In the genomic region with DNA sequence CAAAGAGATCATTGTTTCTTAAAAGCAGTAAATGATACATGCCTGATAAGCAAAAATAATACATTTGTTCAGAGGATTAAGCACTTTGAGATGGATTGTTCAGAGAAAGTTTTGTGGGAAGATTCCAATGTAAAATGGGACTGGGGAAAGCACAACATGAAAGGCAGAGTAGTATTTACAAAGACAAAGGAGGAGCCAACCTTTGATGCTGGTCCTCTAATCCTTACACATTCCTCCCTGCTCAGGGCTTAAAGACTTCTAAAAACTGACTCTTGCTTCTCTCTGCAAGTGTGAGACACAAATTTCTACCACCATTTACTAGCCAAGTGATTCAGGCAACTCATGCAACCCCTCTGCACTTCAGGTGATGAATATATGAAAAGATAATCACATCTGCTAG, we compare ENCODE assay signal across 22 cellular contexts. TPM values are rescaled to one million over a fixed set of nuclear protein-coding genes. Genes with fewer than 3 reads are reported as not detected.
A peak's percentile ranks its signal among the peaks of the same experiment; 100 is the strongest.
DNase-seq lines count a peak whose midpoint lies in the region; ATAC-seq and TF ChIP-seq lines count a peak whose summit lies in the region.
"Had no signal": no experiment of that assay in that cellular context is flagged by ENCODE, and none has a peak within 500 bp of the region (broad histone marks: within the 10 kb centered on the region; RNA-seq: fewer than 3 reads in every experiment).

No MANE protein-coding gene starts in this region.

- H3K4me3 ChIP-seq in HUES48 (ENCODE audit: low read depth, low read length) (0 out of 2 replicates have a peak overlapping the region, but pooled peaks have one; percentile 6), coronary artery (no peak overlapping the region)
- H3K4me3 ChIP-seq: BLaER1, HAP-1 had no signal

- ATAC-seq in WTC11, result peak; percentile 46
- ATAC-seq in stimulated activated naive B cell treated with anti-CD40 and anti-IgM and Interleukin-4, amounts not matched to agents 10 μg/mL and 1 μg/mL and 100 μg/mL, for 72 hours (replicated peaks), result no peak
- no peak for ATAC-seq in HG02763 (IDR thresholded peaks at IDR 0.05; ENCODE audit: unreplicated experiment)
- no peak for ATAC-seq in GM19467 (IDR thresholded peaks at IDR 0.05; ENCODE audit: unreplicated experiment)
- ATAC-seq: CD8-positive, alpha-beta T cell had no signal

- TF ChIP-seq CTCF in WTC11 (IDR thresholded peaks at IDR 0.05) (no peak), mesothelial cell of epicardium (IDR thresholded peaks at IDR 0.05; ENCODE audit: unreplicated experiment) (no peak), coronary artery (IDR thresholded peaks at IDR 0.05) (no peak)

- no peaks in the 10 kb centered on the region for H3K27me3 ChIP-seq in HUES48 (ENCODE audit: control insufficient read depth, insufficient read depth, low read length)
- H3K27me3 ChIP-seq: BLaER1 had no signal

- POLR2A ChIA-PET in WTC11 (lab: Charles Lee), result interaction anchor here (0.7 kb wide), 1 partner anchor 77 kb away, joined by 6 read pairs; no protein-coding TSS in a partner anchor

- H3K27ac ChIP-seq in HUES48 (ENCODE audit: low read depth, low read length), result peak overlapping the region; percentile 62
- H3K27ac ChIP-seq in coronary artery, result no peak overlapping the region
- H3K27ac ChIP-seq: BLaER1, RWPE1 had no signal

- no peaks in the 10 kb centered on the region for H3K36me3 ChIP-seq in HUES48 (ENCODE audit: control insufficient read depth, insufficient read depth, low read length)
- H3K36me3 ChIP-seq: BLaER1, HAP-1 had no signal

- peaks cover 20% of the 10 kb centered on the region for H3K4me1 Mint-ChIP-seq in WTC11
- peaks cover 18% of the 10 kb centered on the region for H3K4me1 Mint-ChIP-seq in mesothelial cell of epicardium
- peaks cover 19 to 39% of the 10 kb centered on the region in 2 donors for H3K4me1 Mint-ChIP-seq in stimulated activated naive B cell treated with anti-CD40 and anti-IgM and Interleukin-4, amounts not matched to agents 10 μg/mL and 1 μg/mL and 100 μg/mL, for 72 hours
- H3K4me1 Mint-ChIP-seq: IgD-negative memory B cell had no signal

- DNase-seq in WTC11 (ENCODE audit: low spot score), result no peak
- DNase-seq in mesothelial cell of epicardium (ENCODE audit: low spot score in 2 of 2, unreplicated experiment in 2 of 2), result no peak
- DNase-seq in stimulated activated naive B cell treated with anti-CD40 and anti-IgM and Interleukin-4, amounts not matched to agents 10 μg/mL and 1 μg/mL and 100 μg/mL, for 72 hours, result no peak
- DNase-seq in coronary artery (ENCODE audit: low spot score), result no peak
- DNase-seq: CD8-positive, alpha-beta T cell; NCI-H1694; NCI-H2081; NCI-H2171; NCI-H345; NCI-H524; NCI-H82; SHP77 treated with DMSO at 0.1 percent for 48 hours; SK-N-SH had no signal

- no peak overlapping the region for H3K9ac ChIP-seq in HUES48 (ENCODE audit: low read depth, low read length)
- H3K9ac ChIP-seq: BLaER1, SK-N-SH had no signal

- CTCF ChIA-PET in WTC11 (lab: Charles Lee), result interaction anchor here (1.6 to 1.7 kb wide), 2 partner anchors 301 to 305 kb away, joined by 4 to 22 read pairs; no protein-coding TSS in a partner anchor

- H3K27me3 Mint-ChIP-seq in WTC11 (ENCODE audit: low read depth) (no peaks in the 10 kb centered on the region), mesothelial cell of epicardium (ENCODE audit: low read depth) (peaks cover 5% of the 10 kb centered on the region)
- peaks cover 4 to 21% of the 10 kb centered on the region in 2 donors for H3K27me3 Mint-ChIP-seq in stimulated activated naive B cell treated with anti-CD40 and anti-IgM and Interleukin-4, amounts not matched to agents 10 μg/mL and 1 μg/mL and 100 μg/mL, for 72 hours
- H3K27me3 Mint-ChIP-seq: IgD-negative memory B cell had no signal

- H3K9me3 Mint-ChIP-seq in WTC11 (no peaks in the 10 kb centered on the region), mesothelial cell of epicardium (peaks cover 10% of the 10 kb centered on the region)
- H3K9me3 Mint-ChIP-seq in stimulated activated naive B cell treated with anti-CD40 and anti-IgM and Interleukin-4, amounts not matched to agents 10 μg/mL and 1 μg/mL and 100 μg/mL, for 72 hours, result peaks cover 3 to 4% of the 10 kb centered on the region in 2 donors

- H3K27ac Mint-ChIP-seq in WTC11, result no peak overlapping the region
- H3K27ac Mint-ChIP-seq in mesothelial cell of epicardium, result peak overlapping the region; percentile 48
- peak overlapping the region; percentile 75 for H3K27ac Mint-ChIP-seq in stimulated activated naive B cell treated with anti-CD40 and anti-IgM and Interleukin-4, amounts not matched to agents 10 μg/mL and 1 μg/mL and 100 μg/mL, for 72 hours
- H3K27ac Mint-ChIP-seq: CD8-positive, alpha-beta T cell; IgD-negative memory B cell had no signal

- peaks cover 22% of the 10 kb centered on the region for H3K4me1 ChIP-seq in HUES48 (ENCODE audit: control insufficient read depth, insufficient read depth, low read length)
- H3K4me1 ChIP-seq: HAP-1 had no signal

- no peaks in the 10 kb centered on the region for H3K9me3 ChIP-seq in HUES48 (ENCODE audit: control insufficient read depth, insufficient read depth, low read length)
- H3K9me3 ChIP-seq: BLaER1, HAP-1 had no signal

- H3K4me3 Mint-ChIP-seq in WTC11 (no peak overlapping the region), mesothelial cell of epicardium (no peak overlapping the region)
- H3K4me3 Mint-ChIP-seq in stimulated activated naive B cell treated with anti-CD40 and anti-IgM and Interleukin-4, amounts not matched to agents 10 μg/mL and 1 μg/mL and 100 μg/mL, for 72 hours, result peak overlapping the region in 1 of 2 donors; percentile 44
- H3K4me3 Mint-ChIP-seq: CD8-positive, alpha-beta T cell; IgD-negative memory B cell had no signal

- H3K36me3 Mint-ChIP-seq in WTC11 (no peaks in the 10 kb centered on the region), mesothelial cell of epicardium (no peaks in the 10 kb centered on the region)
- H3K36me3 Mint-ChIP-seq in stimulated activated naive B cell treated with anti-CD40 and anti-IgM and Interleukin-4, amounts not matched to agents 10 μg/mL and 1 μg/mL and 100 μg/mL, for 72 hours, result peaks cover 0 to 2% of the 10 kb centered on the region in 2 donors
- H3K36me3 Mint-ChIP-seq: CD8-positive, alpha-beta T cell; IgD-negative memory B cell had no signal

TF ChIP-seq in WTC11, 78 proteins besides CTCF, POLR2A, EP300 and RAD21 (continues in another document):
- no peak for TF ChIP-seq NR1H2 (CRISPR knock-in tag; IDR thresholded peaks at IDR 0.05)
- no peak for TF ChIP-seq SMAD3 (CRISPR knock-in tag; IDR thresholded peaks at IDR 0.05; ENCODE audit: borderline replicate concordance)
- no peak for TF ChIP-seq NR2C2 (CRISPR knock-in tag; IDR thresholded peaks at IDR 0.05)
- TF ChIP-seq, protein P1, sequence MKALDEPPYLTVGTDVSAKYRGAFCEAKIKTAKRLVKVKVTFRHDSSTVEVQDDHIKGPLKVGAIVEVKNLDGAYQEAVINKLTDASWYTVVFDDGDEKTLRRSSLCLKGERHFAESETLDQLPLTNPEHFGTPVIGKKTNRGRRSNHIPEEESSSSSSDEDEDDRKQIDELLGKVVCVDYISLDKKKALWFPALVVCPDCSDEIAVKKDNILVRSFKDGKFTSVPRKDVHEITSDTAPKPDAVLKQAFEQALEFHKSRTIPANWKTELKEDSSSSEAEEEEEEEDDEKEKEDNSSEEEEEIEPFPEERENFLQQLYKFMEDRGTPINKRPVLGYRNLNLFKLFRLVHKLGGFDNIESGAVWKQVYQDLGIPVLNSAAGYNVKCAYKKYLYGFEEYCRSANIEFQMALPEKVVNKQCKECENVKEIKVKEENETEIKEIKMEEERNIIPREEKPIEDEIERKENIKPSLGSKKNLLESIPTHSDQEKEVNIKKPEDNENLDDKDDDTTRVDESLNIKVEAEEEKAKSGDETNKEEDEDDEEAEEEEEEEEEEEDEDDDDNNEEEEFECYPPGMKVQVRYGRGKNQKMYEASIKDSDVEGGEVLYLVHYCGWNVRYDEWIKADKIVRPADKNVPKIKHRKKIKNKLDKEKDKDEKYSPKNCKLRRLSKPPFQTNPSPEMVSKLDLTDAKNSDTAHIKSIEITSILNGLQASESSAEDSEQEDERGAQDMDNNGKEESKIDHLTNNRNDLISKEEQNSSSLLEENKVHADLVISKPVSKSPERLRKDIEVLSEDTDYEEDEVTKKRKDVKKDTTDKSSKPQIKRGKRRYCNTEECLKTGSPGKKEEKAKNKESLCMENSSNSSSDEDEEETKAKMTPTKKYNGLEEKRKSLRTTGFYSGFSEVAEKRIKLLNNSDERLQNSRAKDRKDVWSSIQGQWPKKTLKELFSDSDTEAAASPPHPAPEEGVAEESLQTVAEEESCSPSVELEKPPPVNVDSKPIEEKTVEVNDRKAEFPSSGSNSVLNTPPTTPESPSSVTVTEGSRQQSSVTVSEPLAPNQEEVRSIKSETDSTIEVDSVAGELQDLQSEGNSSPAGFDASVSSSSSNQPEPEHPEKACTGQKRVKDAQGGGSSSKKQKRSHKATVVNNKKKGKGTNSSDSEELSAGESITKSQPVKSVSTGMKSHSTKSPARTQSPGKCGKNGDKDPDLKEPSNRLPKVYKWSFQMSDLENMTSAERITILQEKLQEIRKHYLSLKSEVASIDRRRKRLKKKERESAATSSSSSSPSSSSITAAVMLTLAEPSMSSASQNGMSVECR (CRISPR knock-in tag; IDR thresholded peaks at IDR 0.05; ENCODE audit: borderline replicate concordance), result no peak
- TF ChIP-seq MYBL2 (CRISPR knock-in tag; IDR thresholded peaks at IDR 0.05), result no peak
- TF ChIP-seq, protein P2, sequence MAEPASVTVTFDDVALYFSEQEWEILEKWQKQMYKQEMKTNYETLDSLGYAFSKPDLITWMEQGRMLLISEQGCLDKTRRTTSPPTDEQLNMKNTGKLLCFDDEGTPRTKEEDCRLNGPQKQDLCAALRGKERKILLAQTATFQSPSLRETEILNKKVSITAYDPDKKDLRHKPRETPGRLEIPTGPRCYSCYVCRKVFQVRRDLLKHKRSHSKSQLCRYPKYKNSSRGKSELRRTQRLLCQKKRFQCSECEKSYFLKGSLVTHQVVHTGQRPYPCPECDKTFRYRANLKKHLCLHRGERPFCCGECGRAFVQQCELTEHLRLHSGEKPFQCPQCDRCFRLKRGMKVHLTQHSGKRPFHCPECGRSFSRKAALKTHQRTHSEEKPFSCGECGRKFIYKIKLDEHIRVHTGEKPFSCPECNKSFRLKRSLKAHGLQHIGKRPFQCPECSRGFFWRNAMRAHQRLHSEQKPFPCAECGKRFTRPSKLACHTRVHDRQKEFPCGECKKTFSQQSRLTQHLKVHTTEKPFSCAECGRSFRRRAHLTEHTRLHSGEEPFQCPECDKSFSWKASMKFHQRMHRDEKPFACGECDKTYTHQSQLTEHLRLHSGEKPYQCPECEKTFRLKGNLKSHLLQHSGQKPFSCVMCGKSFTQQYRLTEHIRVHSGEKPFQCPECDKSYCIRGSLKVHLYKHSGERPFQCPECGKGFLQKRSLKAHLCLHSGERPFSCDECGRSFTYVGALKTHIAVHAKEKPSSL (CRISPR knock-in tag; conservative IDR thresholded peaks at IDR 0.05), result no peak
- no peak for TF ChIP-seq NFATC4 (CRISPR knock-in tag; IDR thresholded peaks at IDR 0.05)
- no peak for TF ChIP-seq RELA (CRISPR knock-in tag; IDR thresholded peaks at IDR 0.05; ENCODE audit: borderline replicate concordance)
- TF ChIP-seq EMX1 (CRISPR knock-in tag; IDR thresholded peaks at IDR 0.05), result no peak

RNA-seq across cellular contexts. Expression of a gene that starts 47.2 kb away (rescaled TPM):
- total RNA-seq in WTC11 (2021) (0.20 to 0.39 TPM (median 0.30 TPM) in 3 replicates), mesothelial cell of epicardium (not detected in 3 replicates)
- total RNA-seq: CD8-positive, alpha-beta T cell; Daoy; M059J had no signal
